Comparison of ENCODE assay signal across 8 cellular contexts in the genomic region with DNA sequence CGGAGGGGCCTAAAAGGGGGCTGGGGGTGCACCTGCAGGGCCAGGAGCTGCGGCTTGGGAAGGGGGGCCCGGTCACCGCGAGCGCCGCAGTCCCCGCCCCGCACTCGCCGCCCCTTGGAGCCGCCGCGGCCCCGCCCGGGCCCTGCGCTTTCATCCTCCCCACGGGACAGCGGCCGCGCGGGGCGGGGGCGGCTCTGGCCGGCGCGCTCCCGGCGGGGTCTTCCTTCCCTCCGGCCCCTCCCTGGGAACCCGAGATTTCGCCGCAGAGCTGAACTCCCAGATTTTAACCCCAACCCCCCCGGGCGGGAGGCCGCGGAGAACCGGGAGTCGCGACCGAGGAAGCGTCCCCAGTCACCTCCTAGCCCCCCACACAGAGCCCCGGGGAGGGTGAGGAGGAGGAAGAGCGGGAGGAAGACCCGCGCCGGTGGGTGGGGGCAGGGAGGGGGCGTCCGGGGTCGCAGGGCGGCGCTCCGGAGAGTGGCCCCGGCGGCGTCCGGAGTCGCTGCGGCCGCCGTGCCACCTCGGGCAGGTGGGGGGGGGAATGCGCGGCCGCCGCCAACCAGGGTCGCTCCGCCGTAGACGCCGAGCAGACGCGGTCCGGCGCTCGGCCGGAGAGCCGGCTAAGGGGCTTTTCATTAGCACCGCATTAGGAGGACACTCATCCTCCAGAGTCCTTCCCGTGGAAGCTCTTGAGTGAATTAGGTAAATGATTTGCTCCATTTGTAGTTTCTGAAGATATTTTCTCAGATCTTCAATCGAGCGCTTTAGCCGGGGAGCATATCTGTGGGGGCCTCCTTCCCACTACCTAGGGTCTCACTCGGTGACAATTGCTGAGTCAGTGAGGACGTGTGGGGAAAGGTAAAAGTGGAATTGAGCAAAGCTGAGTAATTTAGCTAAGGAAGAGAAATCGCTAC. TPM values are rescaled to one million over a fixed set of nuclear protein-coding genes. Genes with fewer than 3 reads are reported as not detected.
A peak's percentile ranks its signal among the peaks of the same experiment; 100 is the strongest.
DNase-seq lines count a peak whose midpoint lies in the region; FAIRE-seq and TF ChIP-seq lines count a peak whose summit lies in the region.

No MANE protein-coding gene starts in this region.

- H3K9me3 ChIP-seq in BLaER1 treated with 17β-estradiol and CSF1 and Interleukin-3, amounts not matched to agents 10 nM and 100 nM (replicated peaks in 1 of 11), result no peaks in the 10 kb centered on the region
- no peaks in the 10 kb centered on the region for H3K9me3 ChIP-seq in GM23248 (ENCODE audit: low read depth)
- no peaks in the 10 kb centered on the region for H3K9me3 ChIP-seq in SU-DHL-6 (ENCODE audit: insufficient read depth, low read length)
- H3K9me3 ChIP-seq in mucosa of stomach (ENCODE audit: control insufficient read depth, low read length), result no peaks in the 10 kb centered on the region

- peaks cover 15 to 30% (median 20%) of the 10 kb centered on the region in 10 experiments for H3K4me1 ChIP-seq in BLaER1 treated with 17β-estradiol and CSF1 and Interleukin-3, amounts not matched to agents 10 nM and 100 nM
- H3K4me1 ChIP-seq in GM23248 (ENCODE audit: insufficient read depth) (no peaks in the 10 kb centered on the region), mucosa of stomach (ENCODE audit: control insufficient read depth, insufficient read depth, low read length) (peaks cover 13% of the 10 kb centered on the region), urinary bladder (ENCODE audit: insufficient read depth) (no peaks in the 10 kb centered on the region)

- DNase-seq in GM23248 (peak; percentile 51), erythroblast (lab: John Stamatoyannopoulos, UW) (peak; percentile 67 to 85), RCC 7860 (ENCODE audit: low spot score) (no peak), GM19239 (ENCODE audit: insufficient read length, low spot score) (no peak)

- FAIRE-seq in RCC 7860 (lab: Jason Lieb, UNC), result no peak
- FAIRE-seq in GM19239 (lab: Jason Lieb, UNC), result no peak

- H2AFZ ChIP-seq in GM23248 (peak overlapping the region; percentile 94), SU-DHL-6 (ENCODE audit: low read depth, low read length, severe bottlenecking) (peak overlapping the region; percentile 99)

- H3K9ac ChIP-seq in BLaER1 treated with 17β-estradiol and CSF1 and Interleukin-3, amounts not matched to agents 10 nM and 100 nM, result peak overlapping the region; percentile 43 to 80 (median 66); a peak in 20 of 22 replicates
- H3K9ac ChIP-seq in GM23248 (peak overlapping the region; percentile 57), SU-DHL-6 (ENCODE audit: low read length) (peak overlapping the region; percentile 60), mucosa of stomach (ENCODE audit: low read length) (peak overlapping the region; percentile 78)

- no peak for TF ChIP-seq POLR2A in erythroblast (IDR thresholded peaks at IDR 0.05; ENCODE audit: low read length)

- no peaks in the 10 kb centered on the region for H3K79me2 ChIP-seq in GM23248 (ENCODE audit: insufficient read depth)
- no peaks in the 10 kb centered on the region for H3K79me2 ChIP-seq in SU-DHL-6 (ENCODE audit: insufficient read depth, low read length)

- TF ChIP-seq CTCF in SU-DHL-6 (IDR thresholded peaks at IDR 0.05; ENCODE audit: insufficient read depth, low read length, poor library complexity, severe bottlenecking), result no peak

- peak overlapping the region in 1 of 11 experiments; percentile 41; a peak in 1 of 22 replicates for H3K27ac ChIP-seq in BLaER1 treated with 17β-estradiol and CSF1 and Interleukin-3, amounts not matched to agents 10 nM and 100 nM
- H3K27ac ChIP-seq in GM23248 (no peak overlapping the region), SU-DHL-6 (ENCODE audit: low read depth, low read length) (no peak overlapping the region), urinary bladder (ENCODE audit: low read depth) (peak overlapping the region; percentile 55)

- H3F3A ChIP-seq in GM23248 (ENCODE audit: insufficient read depth) (no peaks in the 10 kb centered on the region), SU-DHL-6 (ENCODE audit: insufficient read depth) (peaks cover 6% of the 10 kb centered on the region; the same call in 1 of the 2 replicates)

- 2 to 3% methylated on average over 29 to 74 of the region's 86 CpGs for WGBS in GM23248 (ENCODE audit: low coverage in 1 of 2, low lambda C conversion rate in 2 of 2, missing lambda C conversion rate in 2 of 2), 2 experiments
- 1% methylated on average over 86 of the region's 86 CpGs for WGBS in urinary bladder

- peaks cover 58 to 71% (median 70%) of the 10 kb centered on the region in 11 experiments for H3K27me3 ChIP-seq in BLaER1 treated with 17β-estradiol and CSF1 and Interleukin-3, amounts not matched to agents 10 nM and 100 nM
- peaks cover 33% of the 10 kb centered on the region for H3K27me3 ChIP-seq in GM23248 (replicated peaks; ENCODE audit: insufficient read depth)
- H3K27me3 ChIP-seq in SU-DHL-6 (ENCODE audit: low read length), result no peaks in the 10 kb centered on the region
- H3K27me3 ChIP-seq in mucosa of stomach (ENCODE audit: control insufficient read depth, insufficient read depth, low read length), result peaks cover 7% of the 10 kb centered on the region

- peak overlapping the region; percentile 67 to 82 (median 73) for H3K4me3 ChIP-seq in BLaER1 treated with 17β-estradiol and CSF1 and Interleukin-3, amounts not matched to agents 10 nM and 100 nM
- H3K4me3 ChIP-seq in GM23248 (peak overlapping the region; percentile 76), SU-DHL-6 (ENCODE audit: insufficient read depth, low read length, poor library complexity, severe bottlenecking) (peak overlapping the region; percentile 69), mucosa of stomach (ENCODE audit: low read length) (peak overlapping the region; percentile 49), urinary bladder (ENCODE audit: low read depth, low read length) (peak overlapping the region; percentile 93)

- H3K9me2 ChIP-seq in GM23248 (ENCODE audit: insufficient read depth) (no peaks in the 10 kb centered on the region), SU-DHL-6 (replicated peaks; ENCODE audit: insufficient read depth, low read length) (no peaks in the 10 kb centered on the region)

- in situ Hi-C loops in GM23248 (cut with MboI), result loop anchor here (25.0 kb wide), 1 partner anchor 287 kb away; no protein-coding TSS in a partner anchor

- H3K4me2 ChIP-seq in BLaER1 treated with 17β-estradiol and CSF1 and Interleukin-3, amounts not matched to agents 10 nM and 100 nM, result peak overlapping the region; percentile 93 to 99 (median 98)
- peak overlapping the region; percentile 89 for H3K4me2 ChIP-seq in GM23248 (ENCODE audit: unreplicated experiment)
- H3K4me2 ChIP-seq in SU-DHL-6 (ENCODE audit: low read depth, low read length, poor library complexity, severe bottlenecking), result peak overlapping the region; percentile 72

- H4K20me1 ChIP-seq in BLaER1 treated with 17β-estradiol and CSF1 and Interleukin-3, amounts not matched to agents 10 nM and 100 nM, result peaks cover 0 to 55% (median 47%) of the 10 kb centered on the region in 11 experiments; a peak in 18 of 22 replicates
- H4K20me1 ChIP-seq in GM23248 (ENCODE audit: insufficient read depth) (no peaks in the 10 kb centered on the region), SU-DHL-6 (ENCODE audit: low read depth, low read length) (no peaks in the 10 kb centered on the region)

- no peaks in the 10 kb centered on the region for H3K36me3 ChIP-seq in BLaER1 treated with 17β-estradiol and CSF1 and Interleukin-3, amounts not matched to agents 10 nM and 100 nM
- H3K36me3 ChIP-seq in GM23248 (ENCODE audit: low read depth) (no peaks in the 10 kb centered on the region), SU-DHL-6 (ENCODE audit: low read length) (no peaks in the 10 kb centered on the region), mucosa of stomach (ENCODE audit: control insufficient read depth, insufficient read depth, low read length) (no peaks in the 10 kb centered on the region), urinary bladder (ENCODE audit: insufficient read depth) (no peaks in the 10 kb centered on the region)

RNA-seq across cellular contexts. Expression of a gene that starts 31.6 kb away (rescaled TPM):
- 3.4 and 4.0 TPM in 2 replicates for total RNA-seq in GM23248 (2014; rRNA removed; shearing (Covaris generic))
- polyA plus RNA-seq in GM23248 (2016; fragmentation: Nextera tagmentation; extraction: Ambion mirVana) (7.7 and 8.8 TPM in 2 replicates), urinary bladder (18.1 TPM)
- 105 TPM for total RNA-seq in urinary bladder

Comparison
In these comparisons a context has a peak if more than half of its experiments do, and no peak if none do; other contexts are left out.
1. DNase-seq: peak in GM23248 (single experiment) and erythroblast (2 of 2); none in RCC 7860 (single experiment) and GM19239 (single experiment).
2. RNA of a gene that starts 31.6 kb away (total RNA-seq): 105 TPM in urinary bladder (single experiment); 3.4 to 4.0 TPM in GM23248; every median in the first group is over 10 times any median in the second.
3. Peak in every context shown above with its lines, with median percentiles within 50 percentile points of each other: H3K4me2 ChIP-seq, H3K4me3 ChIP-seq and H3K9ac ChIP-seq.